Comparison of ENCODE assay signal across 9 cellular contexts in genomic region chr6:132937466-132937906, GRCh38.
DNase-seq lines count a peak whose midpoint lies in the region; FAIRE-seq and TF ChIP-seq lines count a peak whose summit lies in the region.
"Had no signal": no experiment of that assay in that cellular context is flagged by ENCODE, and none has a peak within 500 bp of the region (broad histone marks: within the 10 kb centered on the region; RNA-seq: fewer than 3 reads in every experiment).

No MANE protein-coding gene starts in this region.

- no peak overlapping the region for H3K27ac ChIP-seq in coronary artery
- H3K27ac ChIP-seq: epithelial cell of prostate had no signal

- no peak for TF ChIP-seq POLR2A in H54 (IDR thresholded peaks at IDR 0.05; ENCODE audit: low read depth, low read length)

- no peak overlapping the region for H3K4me3 ChIP-seq in astrocyte of the cerebellum (ENCODE audit: low read depth, low read length)
- no peak overlapping the region for H3K4me3 ChIP-seq in coronary artery

- FAIRE-seq in H54 (lab: Jason Lieb, UNC): no peak
- no peak for FAIRE-seq in frontal cortex (lab: Jason Lieb, UNC)

- in situ Hi-C loops in astrocyte of the cerebellum (cut with HindIII; ENCODE audit: low sequenced_read_pairs): no loop called here

- DNase-seq in AML-193 (lab: John Stamatoyannopoulos, UW) (peak; percentile 8 to 29), H54 (ENCODE audit: insufficient read length, low spot score) (peak; percentile 1), NCI-H2196 treated with DMSO at 0.1 percent for 48 hours (lab: John Stamatoyannopoulos, UW; ENCODE audit: unreplicated experiment) (peak; percentile 88), astrocyte of the cerebellum (ENCODE audit: low read depth) (no peak), kidney glomerular epithelial cell (lab: John Stamatoyannopoulos, UW) (peak; percentile 78), coronary artery (ENCODE audit: low spot score) (no peak), frontal cortex (ENCODE audit: low spot score in 2 of 2) (no peak)
- DNase-seq in activated naive CD4-positive, alpha-beta T cell treated with anti-CD3 and anti-CD28 coated beads, Interleukin-2, amount 50 U/mL, for 16 hours: no peak

- TF ChIP-seq CTCF in astrocyte of the cerebellum (IDR thresholded peaks at IDR 0.05; ENCODE audit: low read depth, low read length, missing control alignments) (peak; percentile 76), coronary artery (IDR thresholded peaks at IDR 0.05) (no peak)

Comparison
In these comparisons a context has a peak if more than half of its experiments do, and no peak if none do; other contexts are left out.
1. DNase-seq: peak in AML-193 (2 of 2), H54 (single experiment), NCI-H2196 treated with DMSO at 0.1 percent for 48 hours (single experiment) and kidney glomerular epithelial cell (single experiment); none in astrocyte of the cerebellum (single experiment), coronary artery (single experiment), activated naive CD4-positive, alpha-beta T cell treated with anti-CD3 and anti-CD28 coated beads, Interleukin-2, amount 50 U/mL, for 16 hours (single experiment) and frontal cortex (0 of 2).